ENCODE assay signal across 1 cellular context in genomic region chr2:20353597-20353996, GRCh38.
TF ChIP-seq lines count a peak whose summit lies in the region.

No MANE protein-coding gene starts in this region.

TF ChIP-seq in HepG2, 621 proteins besides CTCF, POLR2A, EP300 and RAD21 (continued from another document):
- no peak for TF ChIP-seq ZNF367 (CRISPR knock-in tag; IDR thresholded peaks at IDR 0.05; ENCODE audit: borderline replicate concordance)
- TF ChIP-seq HOXA5 (CRISPR knock-in tag; IDR thresholded peaks at IDR 0.05) = peak; percentile 31; the same call in 1 of the 2 replicates
- no peak for TF ChIP-seq ZNF839 (CRISPR knock-in tag; IDR thresholded peaks at IDR 0.05; ENCODE audit: borderline replicate concordance)
- no peak for TF ChIP-seq BCL6 (CRISPR knock-in tag; IDR thresholded peaks at IDR 0.05)
- TF ChIP-seq, protein P1, sequence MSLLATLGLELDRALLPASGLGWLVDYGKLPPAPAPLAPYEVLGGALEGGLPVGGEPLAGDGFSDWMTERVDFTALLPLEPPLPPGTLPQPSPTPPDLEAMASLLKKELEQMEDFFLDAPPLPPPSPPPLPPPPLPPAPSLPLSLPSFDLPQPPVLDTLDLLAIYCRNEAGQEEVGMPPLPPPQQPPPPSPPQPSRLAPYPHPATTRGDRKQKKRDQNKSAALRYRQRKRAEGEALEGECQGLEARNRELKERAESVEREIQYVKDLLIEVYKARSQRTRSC (CRISPR knock-in tag; IDR thresholded peaks at IDR 0.05; ENCODE audit: low read depth) = no peak
- no peak for TF ChIP-seq ESRRA (CRISPR knock-in tag; IDR thresholded peaks at IDR 0.05; ENCODE audit: low read depth)
- TF ChIP-seq ZFP1 (CRISPR knock-in tag; IDR thresholded peaks at IDR 0.05) = no peak
- TF ChIP-seq, protein P2, sequence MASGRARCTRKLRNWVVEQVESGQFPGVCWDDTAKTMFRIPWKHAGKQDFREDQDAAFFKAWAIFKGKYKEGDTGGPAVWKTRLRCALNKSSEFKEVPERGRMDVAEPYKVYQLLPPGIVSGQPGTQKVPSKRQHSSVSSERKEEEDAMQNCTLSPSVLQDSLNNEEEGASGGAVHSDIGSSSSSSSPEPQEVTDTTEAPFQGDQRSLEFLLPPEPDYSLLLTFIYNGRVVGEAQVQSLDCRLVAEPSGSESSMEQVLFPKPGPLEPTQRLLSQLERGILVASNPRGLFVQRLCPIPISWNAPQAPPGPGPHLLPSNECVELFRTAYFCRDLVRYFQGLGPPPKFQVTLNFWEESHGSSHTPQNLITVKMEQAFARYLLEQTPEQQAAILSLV (CRISPR knock-in tag; IDR thresholded peaks at IDR 0.05; ENCODE audit: borderline replicate concordance) = no peak
- TF ChIP-seq MBNL3 (CRISPR knock-in tag; conservative IDR thresholded peaks at IDR 0.05) = no peak
- TF ChIP-seq ZNF383 (CRISPR knock-in tag; IDR thresholded peaks at IDR 0.05; ENCODE audit: borderline replicate concordance) = no peak
- TF ChIP-seq HNRNPL (IDR thresholded peaks at IDR 0.05; ENCODE audit: low read depth, low read length) = no peak
- TF ChIP-seq BRD4 (CRISPR knock-in tag; IDR thresholded peaks at IDR 0.05) = no peak
- no peak for TF ChIP-seq ZNF607 (CRISPR knock-in tag; IDR thresholded peaks at IDR 0.05; ENCODE audit: borderline replicate concordance)
- no peak for TF ChIP-seq RXRB (CRISPR knock-in tag; IDR thresholded peaks at IDR 0.05; ENCODE audit: borderline replicate concordance)
- TF ChIP-seq XBP1 (CRISPR knock-in tag; IDR thresholded peaks at IDR 0.05) = no peak
- no peak for TF ChIP-seq ZMYM2 (CRISPR knock-in tag; IDR thresholded peaks at IDR 0.05)
- no peak for TF ChIP-seq GABPB1 (CRISPR knock-in tag; IDR thresholded peaks at IDR 0.05)
- TF ChIP-seq FOXA1 (IDR thresholded peaks at IDR 0.05) = no peak
- peak; percentile 37; the same call in 1 of the 2 replicates for TF ChIP-seq FOXA1 (CRISPR knock-in tag; IDR thresholded peaks at IDR 0.05)
- no peak for TF ChIP-seq NR2F6 (IDR thresholded peaks at IDR 0.05)
- TF ChIP-seq NR2F6 (CRISPR knock-in tag; IDR thresholded peaks at IDR 0.05) = no peak
- TF ChIP-seq SNAPC5 (CRISPR knock-in tag; IDR thresholded peaks at IDR 0.05; ENCODE audit: borderline replicate concordance) = no peak
- TF ChIP-seq ZZZ3 (CRISPR knock-in tag; IDR thresholded peaks at IDR 0.05; ENCODE audit: borderline replicate concordance) = no peak
- 0 out of 2 replicates have a peak, but pooled peaks have one; percentile 29 for TF ChIP-seq BRCA1 (CRISPR knock-in tag; IDR thresholded peaks at IDR 0.05)
- 0 out of 2 replicates have a peak, but pooled peaks have one; percentile 15 for TF ChIP-seq NR2C2 (CRISPR knock-in tag; IDR thresholded peaks at IDR 0.05; ENCODE audit: borderline replicate concordance)
- TF ChIP-seq REL (CRISPR knock-in tag; conservative IDR thresholded peaks at IDR 0.05) = no peak
- TF ChIP-seq, protein P3, sequence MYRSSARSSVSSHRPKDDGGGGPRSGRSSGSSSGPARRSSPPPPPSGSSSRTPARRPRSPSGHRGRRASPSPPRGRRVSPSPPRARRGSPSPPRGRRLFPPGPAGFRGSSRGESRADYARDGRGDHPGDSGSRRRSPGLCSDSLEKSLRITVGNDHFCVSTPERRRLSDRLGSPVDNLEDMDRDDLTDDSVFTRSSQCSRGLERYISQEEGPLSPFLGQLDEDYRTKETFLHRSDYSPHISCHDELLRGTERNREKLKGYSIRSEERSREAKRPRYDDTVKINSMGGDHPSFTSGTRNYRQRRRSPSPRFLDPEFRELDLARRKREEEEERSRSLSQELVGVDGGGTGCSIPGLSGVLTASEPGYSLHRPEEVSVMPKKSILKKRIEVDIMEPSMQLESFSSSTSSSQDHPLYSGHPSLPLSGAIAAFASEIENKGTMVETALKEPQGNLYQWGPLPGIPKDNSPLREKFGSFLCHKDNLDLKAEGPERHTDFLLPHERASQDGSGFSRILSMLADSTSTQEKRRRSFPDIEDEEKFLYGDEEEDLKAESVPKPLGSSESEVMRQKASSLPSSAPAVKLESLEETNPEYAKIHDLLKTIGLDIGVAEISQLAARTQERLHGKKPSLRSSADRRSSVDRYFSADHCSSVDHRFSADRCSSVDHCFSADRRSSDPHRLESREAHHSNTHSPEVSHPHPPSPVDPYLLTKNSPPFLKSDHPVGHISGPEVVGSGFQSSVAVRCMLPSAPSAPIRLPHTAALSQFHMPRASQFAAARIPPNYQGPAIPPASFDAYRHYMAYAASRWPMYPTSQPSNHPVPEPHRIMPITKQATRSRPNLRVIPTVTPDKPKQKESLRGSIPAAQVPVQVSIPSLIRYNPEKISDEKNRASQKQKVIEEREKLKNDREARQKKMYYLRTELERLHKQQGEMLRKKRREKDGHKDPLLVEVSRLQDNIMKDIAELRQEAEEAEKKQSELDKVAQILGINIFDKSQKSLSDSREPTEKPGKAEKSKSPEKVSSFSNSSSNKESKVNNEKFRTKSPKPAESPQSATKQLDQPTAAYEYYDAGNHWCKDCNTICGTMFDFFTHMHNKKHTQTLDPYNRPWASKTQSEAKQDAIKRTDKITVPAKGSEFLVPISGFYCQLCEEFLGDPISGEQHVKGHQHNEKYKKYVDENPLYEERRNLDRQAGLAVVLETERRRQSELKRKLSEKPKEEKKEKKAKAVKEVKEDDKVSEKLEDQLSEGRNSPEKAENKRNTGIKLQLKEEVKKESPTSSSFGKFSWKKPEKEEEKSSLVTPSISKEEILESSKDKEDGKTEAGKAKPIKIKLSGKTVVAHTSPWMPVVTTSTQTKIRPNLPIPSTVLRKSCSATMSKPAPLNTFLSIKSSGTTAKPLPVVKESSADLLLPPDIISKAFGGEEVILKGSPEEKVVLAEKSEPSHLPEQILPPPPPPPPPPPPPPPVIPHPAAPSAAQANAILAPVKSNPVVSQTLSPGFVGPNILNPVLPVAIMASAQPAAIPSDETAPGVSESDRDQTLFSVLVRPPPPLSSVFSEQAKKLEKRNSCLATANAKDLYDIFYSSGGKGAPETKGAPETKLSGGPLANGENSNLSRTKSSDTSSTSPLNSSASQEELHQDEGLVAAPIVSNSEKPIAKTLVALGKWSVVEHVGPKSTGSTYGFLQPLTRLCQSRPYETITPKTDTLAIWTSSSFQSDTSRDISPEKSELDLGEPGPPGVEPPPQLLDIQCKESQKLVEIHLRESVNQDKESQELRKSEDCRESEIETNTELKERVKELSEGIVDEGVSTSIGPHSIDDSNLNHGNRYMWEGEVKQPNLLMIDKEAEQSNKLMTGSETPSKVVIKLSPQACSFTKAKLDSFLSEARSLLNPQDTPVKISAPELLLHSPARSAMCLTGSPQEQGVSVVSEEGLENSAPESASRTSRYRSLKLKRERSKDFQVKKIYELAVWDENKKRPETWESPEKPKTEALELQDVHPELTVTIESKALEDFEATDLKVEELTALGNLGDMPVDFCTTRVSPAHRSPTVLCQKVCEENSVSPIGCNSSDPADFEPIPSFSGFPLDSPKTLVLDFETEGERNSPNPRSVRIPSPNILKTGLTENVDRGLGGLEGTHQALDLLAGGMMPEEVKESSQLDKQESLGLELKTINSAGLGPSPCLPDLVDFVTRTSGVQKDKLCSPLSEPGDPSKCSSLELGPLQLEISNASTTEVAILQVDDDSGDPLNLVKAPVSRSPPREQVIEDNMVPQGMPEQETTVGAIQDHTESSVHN (CRISPR knock-in tag; IDR thresholded peaks at IDR 0.05) = no peak
- TF ChIP-seq FOXP4 (CRISPR knock-in tag; IDR thresholded peaks at IDR 0.05) = 0 out of 2 replicates have a peak, but pooled peaks have one; percentile 14
- TF ChIP-seq PHF8 (CRISPR knock-in tag; IDR thresholded peaks at IDR 0.05) = no peak
- TF ChIP-seq MEIS2 (CRISPR knock-in tag; IDR thresholded peaks at IDR 0.05) = no peak
- TF ChIP-seq, protein P4, sequence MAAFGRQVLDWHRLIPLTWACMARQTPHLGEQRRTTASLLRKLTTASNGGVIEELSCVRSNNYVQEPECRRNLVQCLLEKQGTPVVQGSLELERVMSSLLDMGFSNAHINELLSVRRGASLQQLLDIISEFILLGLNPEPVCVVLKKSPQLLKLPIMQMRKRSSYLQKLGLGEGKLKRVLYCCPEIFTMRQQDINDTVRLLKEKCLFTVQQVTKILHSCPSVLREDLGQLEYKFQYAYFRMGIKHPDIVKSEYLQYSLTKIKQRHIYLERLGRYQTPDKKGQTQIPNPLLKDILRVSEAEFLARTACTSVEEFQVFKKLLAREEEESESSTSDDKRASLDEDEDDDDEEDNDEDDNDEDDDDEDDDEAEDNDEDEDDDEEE (CRISPR knock-in tag; IDR thresholded peaks at IDR 0.05) = no peak
- no peak for TF ChIP-seq EHMT2 (IDR thresholded peaks at IDR 0.05; ENCODE audit: borderline replicate concordance, low read depth, low read length)
- TF ChIP-seq KAT7 (CRISPR knock-in tag; IDR thresholded peaks at IDR 0.05; ENCODE audit: borderline replicate concordance) = no peak
